9 cellular contexts compared by ENCODE assay signal in the genomic region with DNA sequence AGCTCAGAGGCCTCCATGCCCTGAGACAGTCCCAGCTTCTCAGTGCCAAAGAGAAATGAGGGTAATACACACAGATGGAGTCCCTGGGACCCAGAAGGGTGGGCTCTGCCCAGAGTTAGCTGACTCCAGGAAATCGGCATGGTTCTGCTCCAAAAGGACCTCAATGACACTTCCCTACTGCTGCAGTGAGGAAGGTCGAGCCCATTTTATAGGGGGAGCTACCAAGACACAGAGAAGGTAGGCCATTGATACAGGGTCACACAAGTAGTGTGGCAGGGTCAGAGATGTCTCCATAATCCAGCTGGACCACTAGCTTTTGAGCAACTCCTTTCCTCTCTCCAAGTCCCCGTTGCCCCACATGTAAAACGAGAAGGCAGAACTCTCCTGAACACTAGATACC.
"Had no signal": no experiment of that assay in that cellular context is flagged by ENCODE, and none has a peak within 500 bp of the region (broad histone marks: within the 10 kb centered on the region; RNA-seq: fewer than 3 reads in every experiment).

No MANE protein-coding gene starts in this region.

- ATAC-seq: GM23338, HCT116, HepG2 had no signal

- FAIRE-seq: HepG2 had no signal

- H3K36me3 Mint-ChIP-seq: IgD-negative memory B cell had no signal

- H3K27me3 Mint-ChIP-seq: IgD-negative memory B cell had no signal

- H3K27ac Mint-ChIP-seq: GM23338, HFFc6, IgD-negative memory B cell had no signal

- H3K4me1 Mint-ChIP-seq: IgD-negative memory B cell had no signal

- H3K4me3 Mint-ChIP-seq: GM23338, HFFc6, IgD-negative memory B cell had no signal

- H3K27ac ChIP-seq: HL-60 had no signal

- H3K36me3 ChIP-seq: HAP-1 had no signal

- H3K4me3 ChIP-seq: GM23338, HAP-1 had no signal

- H3K9me3 Mint-ChIP-seq: GM23338 had no signal

- H3K9me3 ChIP-seq: HAP-1 had no signal

- H3K4me1 ChIP-seq: HAP-1 had no signal

- H3K4me2 ChIP-seq: GM23338 had no signal

- DNase-seq: H7, HFFc6, KBM-7 had no signal
